1 cellular context compared by ENCODE assay signal in genomic region chr13:110322828-110323171, GRCh38.
TF ChIP-seq lines count a peak whose summit lies in the region.

No MANE protein-coding gene starts in this region.

TF ChIP-seq in A549, 52 proteins besides CTCF, POLR2A, EP300 and RAD21 (continued from another document):
- TF ChIP-seq BCL3 (IDR thresholded peaks at IDR 0.05) (no peak), HDAC2 (IDR thresholded peaks at IDR 0.05) (no peak), ESRRA (IDR thresholded peaks at IDR 0.05; ENCODE audit: borderline replicate concordance, low read length) (no peak), ZFP36 (IDR thresholded peaks at IDR 0.05; ENCODE audit: borderline replicate concordance, partially characterized antibody) (no peak), CHD4 (IDR thresholded peaks at IDR 0.05; ENCODE audit: borderline replicate concordance) (no peak), NR3C1 (IDR thresholded peaks at IDR 0.05) (no peak), SREBF2 (IDR thresholded peaks at IDR 0.05) (no peak), HOXB13 (CRISPR knock-in tag; IDR thresholded peaks at IDR 0.05; ENCODE audit: low read depth) (no peak), KDM5A (IDR thresholded peaks at IDR 0.05) (no peak), EHMT2 (IDR thresholded peaks at IDR 0.05; ENCODE audit: low read depth) (no peak), JUN (IDR thresholded peaks at IDR 0.05) (no peak)
- TF ChIP-seq, protein P1, sequence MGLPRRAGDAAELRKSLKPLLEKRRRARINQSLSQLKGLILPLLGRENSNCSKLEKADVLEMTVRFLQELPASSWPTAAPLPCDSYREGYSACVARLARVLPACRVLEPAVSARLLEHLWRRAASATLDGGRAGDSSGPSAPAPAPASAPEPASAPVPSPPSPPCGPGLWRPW (IDR thresholded peaks at IDR 0.05) = no peak
